11 cellular contexts compared by ENCODE assay signal in genomic region chr17:79747508-79748295, GRCh38. TPM values are rescaled to one million over a fixed set of nuclear protein-coding genes. Genes with fewer than 3 reads are reported as not detected.
DNase-seq lines count a peak whose midpoint lies in the region; ATAC-seq and TF ChIP-seq lines count a peak whose summit lies in the region.
"Had no signal": no experiment of that assay in that cellular context is flagged by ENCODE, and none has a peak within 500 bp of the region (broad histone marks: within the 10 kb centered on the region; RNA-seq: fewer than 3 reads in every experiment).

No MANE protein-coding gene starts in this region.

- TF ChIP-seq CTCF in smooth muscle cell (IDR thresholded peaks at IDR 0.05; ENCODE audit: borderline replicate concordance, insufficient read depth, poor library complexity, severe bottlenecking) (no peak), Calu3 (IDR thresholded peaks at IDR 0.05; ENCODE audit: unreplicated experiment) (no peak), GM10248 (IDR thresholded peaks at IDR 0.05; ENCODE audit: control extremely low read depth, extremely low read depth, low read depth, missing control alignments) (no peak)

- H3K9me3 Mint-ChIP-seq in activated CD4-positive, alpha-beta T cell treated with anti-CD3 and anti-CD28 coated beads for 36 hours (ENCODE audit: low read depth) = no peaks in the 10 kb centered on the region
- H3K9me3 Mint-ChIP-seq in Calu3 (ENCODE audit: low read depth, unreplicated experiment) = no peaks in the 10 kb centered on the region

- H3K36me3 ChIP-seq in smooth muscle cell (ENCODE audit: low read depth) = no peaks in the 10 kb centered on the region
- H3K36me3 ChIP-seq: heart right ventricle, uterus had no signal

- H3K27ac ChIP-seq in smooth muscle cell (ENCODE audit: low read depth) = no peak overlapping the region
- H3K27ac ChIP-seq: heart right ventricle, uterus had no signal

- H3K4me2 ChIP-seq in smooth muscle cell = peak overlapping the region; percentile 53

- peaks cover 7% of the 10 kb centered on the region for H3F3A ChIP-seq in smooth muscle cell (ENCODE audit: low read depth)

- no peak overlapping the region for H3K9ac ChIP-seq in smooth muscle cell (ENCODE audit: low read depth)

- peak overlapping the region; percentile 23 for H3K4me3 ChIP-seq in smooth muscle cell
- H3K4me3 ChIP-seq: uterus had no signal

- intact Hi-C loops in activated CD4-positive, alpha-beta T cell treated with anti-CD3 and anti-CD28 coated beads for 36 hours (cut with DNase I, micrococcal nuclease) = loop anchor here (1.0 to 10.0 kb wide), 7 partner anchors 30 to 245 kb away; partner anchors contain the start of genes CBX4 (in 1 of the 2) and CBX8 (in 1 of the 2)
- intact Hi-C loops in Calu3 (cut with micrococcal nuclease; ENCODE audit: unreplicated experiment) = no loop called here

- CTCF ChIA-PET in activated CD4-positive, alpha-beta T cell treated with anti-CD3 and anti-CD28 coated beads for 36 hours (lab: Charles Lee) = interaction anchor here (1.0 to 3.0 kb wide), 5 partner anchors 19 to 246 kb away, joined by 3 to 11 read pairs (median 10); no protein-coding TSS in a partner anchor
- CTCF ChIA-PET in HEK293T (lab: Yijun Ruan, JAX) (interaction anchor here (1.0 kb wide), 1 partner anchor 245 kb away, joined by 3 read pairs; no protein-coding TSS in a partner anchor), Calu3 (lab: Charles Lee) (no interaction called here), GM10248 (lab: Yijun Ruan, JAX) (interaction anchor here (1.0 kb wide), 2 partner anchors 39 to 97 kb away, joined by 3 read pairs; no protein-coding TSS in a partner anchor)

- ATAC-seq in activated CD4-positive, alpha-beta T cell treated with anti-CD3 and anti-CD28 coated beads for 36 hours = no peak
- peak; percentile 31 for ATAC-seq in esophagus mucosa

- no peak overlapping the region for H2AFZ ChIP-seq in smooth muscle cell (ENCODE audit: low read depth)

- no TSS peak for BruUV-seq in Calu3 (replicated peaks; lab: Mats Ljungman, UMichigan)

- H3K27me3 Mint-ChIP-seq in activated CD4-positive, alpha-beta T cell treated with anti-CD3 and anti-CD28 coated beads for 36 hours = peaks cover 39% of the 10 kb centered on the region
- no peaks in the 10 kb centered on the region for H3K27me3 Mint-ChIP-seq in Calu3 (ENCODE audit: unreplicated experiment)

- DNase-seq in activated CD4-positive, alpha-beta T cell treated with anti-CD3 and anti-CD28 coated beads for 36 hours = peak; percentile 43
- DNase-seq in activated CD4-positive, alpha-beta T cell treated with anti-CD3 and anti-CD28 coated beads, Interleukin-2, amount 50 U/mL, for 4 hours = no peak
- DNase-seq in NCI-H2227 treated with DMSO at 0.1 percent for 48 hours (lab: John Stamatoyannopoulos, UW) (peak; percentile 54), smooth muscle cell (lab: John Stamatoyannopoulos, UW; ENCODE audit: unreplicated experiment) (no peak), HEK293T (ENCODE audit: extremely low spot score) (no peak), Calu3 (no peak), GM10248 (ENCODE audit: extremely low spot score) (no peak)
- DNase-seq: heart right ventricle, uterus had no signal

- H3K4me1 Mint-ChIP-seq in activated CD4-positive, alpha-beta T cell treated with anti-CD3 and anti-CD28 coated beads for 36 hours = peaks cover 25% of the 10 kb centered on the region
- peaks cover 16% of the 10 kb centered on the region for H3K4me1 Mint-ChIP-seq in Calu3 (ENCODE audit: low read depth, unreplicated experiment)

- POLR2A ChIA-PET in activated CD4-positive, alpha-beta T cell treated with anti-CD3 and anti-CD28 coated beads for 36 hours (lab: Charles Lee) = no interaction called here
- POLR2A ChIA-PET in HEK293T (lab: Yijun Ruan, JAX) (interaction anchor here (0.7 kb wide), 1 partner anchor 39 kb away, joined by 3 read pairs; no protein-coding TSS in a partner anchor), GM10248 (lab: Yijun Ruan, JAX) (no interaction called here)

- no peaks in the 10 kb centered on the region for H3K36me3 Mint-ChIP-seq in activated CD4-positive, alpha-beta T cell treated with anti-CD3 and anti-CD28 coated beads for 36 hours (ENCODE audit: low read depth)
- peaks cover 4% of the 10 kb centered on the region for H3K36me3 Mint-ChIP-seq in Calu3 (ENCODE audit: insufficient read depth, unreplicated experiment)

- no peaks in the 10 kb centered on the region for H4K20me1 ChIP-seq in smooth muscle cell (ENCODE audit: low read depth)

- H3K79me2 ChIP-seq in smooth muscle cell (ENCODE audit: low read depth) = no peaks in the 10 kb centered on the region

- H3K9me3 ChIP-seq in smooth muscle cell (replicated peaks; ENCODE audit: low read depth) = no peaks in the 10 kb centered on the region
- H3K9me3 ChIP-seq: heart right ventricle, uterus had no signal

- 9% methylated on average over 66 of the region's 74 CpGs for WGBS in smooth muscle cell (ENCODE audit: low lambda C conversion rate)

- H3K27me3 ChIP-seq in smooth muscle cell (ENCODE audit: low read depth) = peaks cover 69% of the 10 kb centered on the region

- peak overlapping the region; percentile 33 for H3K4me3 Mint-ChIP-seq in activated CD4-positive, alpha-beta T cell treated with anti-CD3 and anti-CD28 coated beads for 36 hours
- no peak overlapping the region for H3K4me3 Mint-ChIP-seq in Calu3 (ENCODE audit: low read depth, unreplicated experiment)

- no peak overlapping the region for H3K27ac Mint-ChIP-seq in activated CD4-positive, alpha-beta T cell treated with anti-CD3 and anti-CD28 coated beads for 36 hours
- no peak overlapping the region for H3K27ac Mint-ChIP-seq in Calu3 (ENCODE audit: unreplicated experiment)

- H3K4me1 ChIP-seq in smooth muscle cell (ENCODE audit: low read depth) = peaks cover 30% of the 10 kb centered on the region

TF ChIP-seq in HEK293T, 16 proteins besides CTCF, POLR2A, EP300 and RAD21:
- TF ChIP-seq FOXM1 (IDR thresholded peaks at IDR 0.05; ENCODE audit: borderline replicate concordance) (no peak), SP1 (IDR thresholded peaks at IDR 0.05) (no peak), HDGF (IDR thresholded peaks at IDR 0.05; ENCODE audit: borderline replicate concordance) (no peak), TARDBP (IDR thresholded peaks at IDR 0.05) (no peak), ZNF384 (IDR thresholded peaks at IDR 0.05) (no peak), NFRKB (IDR thresholded peaks at IDR 0.05) (no peak)

RNA-seq across cellular contexts. Expression of gene ENPP7, which starts 17.0 kb away (rescaled TPM):
- not detected for total RNA-seq in activated CD4-positive, alpha-beta T cell treated with anti-CD3 and anti-CD28 coated beads for 36 hours
- total RNA-seq in esophagus mucosa (not detected), smooth muscle cell (not detected in 2 replicates), Calu3 (2022) (not detected in 2 replicates)
- not detected in 2 replicates for polyA plus RNA-seq in smooth muscle cell
- total RNA-seq: heart right ventricle, SK-MEL-5, uterus had no signal
- polyA plus RNA-seq: heart right ventricle had no signal

RNA-seq across cellular contexts. Expression of gene CBX2, which starts 30.2 kb away (rescaled TPM):
- total RNA-seq in activated CD4-positive, alpha-beta T cell treated with anti-CD3 and anti-CD28 coated beads for 36 hours = 1 to 10 TPM; 4.2 to 4.3 TPM
- total RNA-seq in esophagus mucosa (3.8 TPM), smooth muscle cell (4.0 and 7.3 TPM in 2 replicates), Calu3 (2022) (6.3 and 8.3 TPM in 2 replicates)
- polyA plus RNA-seq in smooth muscle cell = 10.1 and 11.0 TPM in 2 replicates

RNA-seq across cellular contexts. Expression of gene CBX8, which starts 49.2 kb away (rescaled TPM):
- 1 to 10 TPM; 4.7 to 6.0 TPM for total RNA-seq in activated CD4-positive, alpha-beta T cell treated with anti-CD3 and anti-CD28 coated beads for 36 hours
- total RNA-seq in esophagus mucosa (3.8 TPM), smooth muscle cell (1.9 and 2.6 TPM in 2 replicates), Calu3 (2022) (11.1 and 11.8 TPM in 2 replicates)
- polyA plus RNA-seq in smooth muscle cell = 4.3 and 9.0 TPM in 2 replicates

Comparison
In these comparisons a context has a peak if more than half of its experiments do, and no peak if none do; other contexts are left out.
1. DNase-seq: peak in activated CD4-positive, alpha-beta T cell treated with anti-CD3 and anti-CD28 coated beads for 36 hours (single experiment) and NCI-H2227 treated with DMSO at 0.1 percent for 48 hours (single experiment); none in activated CD4-positive, alpha-beta T cell treated with anti-CD3 and anti-CD28 coated beads, Interleukin-2, amount 50 U/mL, for 4 hours (0 of 2), smooth muscle cell (single experiment), HEK293T (single experiment), Calu3 (single experiment) and GM10248 (single experiment).